8 cellular contexts compared by ENCODE assay signal in the genomic region with DNA sequence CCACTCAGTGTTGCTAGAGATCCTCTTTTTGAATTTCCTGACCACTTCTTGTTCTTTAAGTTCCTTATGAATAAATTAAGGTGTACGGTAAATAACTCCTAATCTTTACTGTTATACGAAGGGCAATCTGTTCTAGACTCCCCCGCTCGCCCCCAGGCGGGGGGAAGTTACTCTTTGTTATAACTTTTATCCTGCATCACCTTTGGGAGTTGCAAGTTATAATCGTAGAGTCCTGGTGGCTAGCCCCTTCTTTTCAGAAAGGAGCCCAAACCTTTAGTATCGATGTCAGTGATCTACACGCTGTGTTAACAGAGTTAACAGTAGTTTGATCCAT. TPM values are rescaled to one million over a fixed set of nuclear protein-coding genes. Genes with fewer than 3 reads are reported as not detected.
DNase-seq lines count a peak whose midpoint lies in the region; ATAC-seq, FAIRE-seq and TF ChIP-seq lines count a peak whose summit lies in the region.

No MANE protein-coding gene starts in this region.

- peaks cover 8% of the 10 kb centered on the region; the same call in 1 of the 2 replicates for H3K36me3 ChIP-seq in RWPE2 (ENCODE audit: low read depth)
- no peaks in the 10 kb centered on the region for H3K36me3 ChIP-seq in pancreas

- ATAC-seq in GM21515 (IDR thresholded peaks at IDR 0.05; ENCODE audit: unreplicated experiment) (peak; percentile 0), RWPE2 (ENCODE audit: low read depth) (no peak), pancreas (peak in 1 of 4 donors; percentile 1), HG03280 (IDR thresholded peaks at IDR 0.05; ENCODE audit: unreplicated experiment) (no peak), GM18867 (IDR thresholded peaks at IDR 0.05; ENCODE audit: unreplicated experiment) (no peak)

- H3K9me3 ChIP-seq in RWPE2 (ENCODE audit: severe bottlenecking) (no peaks in the 10 kb centered on the region), pancreas (no peaks in the 10 kb centered on the region)

- TF ChIP-seq CTCF in RWPE2 (IDR thresholded peaks at IDR 0.05; ENCODE audit: poor library complexity, severe bottlenecking) (no peak), pancreas (IDR thresholded peaks at IDR 0.05) (no peak)

- no peak for FAIRE-seq in pancreas (lab: Jason Lieb, UNC)

- H3K4me1 ChIP-seq in RWPE2 (ENCODE audit: insufficient read depth, poor library complexity, severe bottlenecking): no peaks in the 10 kb centered on the region
- peaks cover 0 to 13% (median 3%) of the 10 kb centered on the region in 3 donors for H3K4me1 ChIP-seq in pancreas

- H3K4me3 ChIP-seq in RWPE2 (ENCODE audit: severe bottlenecking) (peak overlapping the region; percentile 56), pancreas (peak overlapping the region; percentile 60 to 73 (median 67))

- 2% methylated on average over 8 of the region's 8 CpGs for WGBS in pancreas, 2 donors

- H3K27ac ChIP-seq in RWPE2 (ENCODE audit: poor library complexity, severe bottlenecking) (peak overlapping the region; percentile 19), epithelial cell of prostate (peak overlapping the region; percentile 73), pancreas (peak overlapping the region; percentile 77 to 94 (median 90))

- intact Hi-C loops in pancreas (cut with DNase I): no loop called here

- H3K27me3 ChIP-seq in RWPE2 (ENCODE audit: insufficient read depth, poor library complexity, severe bottlenecking) (no peaks in the 10 kb centered on the region), pancreas (no peaks in the 10 kb centered on the region)

- no peak for DNase-seq in RWPE2 (ENCODE audit: low spot score)
- DNase-seq in epithelial cell of prostate (ENCODE audit: low read depth, low spot score): no peak
- no peak for DNase-seq in pancreas
- DNase-seq in COR-L47 (lab: John Stamatoyannopoulos, UW): no peak
- DNase-seq in NCI-H1930 (lab: John Stamatoyannopoulos, UW): no peak

RNA-seq across cellular contexts. Expression of a gene that starts 0.7 kb away (rescaled TPM):
- 10 to 100 TPM; 13.5 to 27.0 (median 16.1) TPM for total RNA-seq in pancreas
- 10 to 100 TPM; 11.3 to 18.1 TPM for polyA plus RNA-seq in pancreas

RNA-seq across cellular contexts. Expression of a gene that starts 26.1 kb away (rescaled TPM):
- 10 to 100 TPM in 2 of 6 donors, 1 to 10 TPM in 4; 5.7 to 19.5 (median 7.6) TPM for total RNA-seq in pancreas
- polyA plus RNA-seq in pancreas: 1 to 10 TPM; 6.2 to 8.5 TPM

Comparison
In these comparisons a context has a peak if more than half of its experiments do, and no peak if none do; other contexts are left out.
1. H3K27ac ChIP-seq: peak in every context shown above with its lines; median percentile 90 in pancreas; 73 in epithelial cell of prostate; 19 in RWPE2.